In the genomic region with DNA sequence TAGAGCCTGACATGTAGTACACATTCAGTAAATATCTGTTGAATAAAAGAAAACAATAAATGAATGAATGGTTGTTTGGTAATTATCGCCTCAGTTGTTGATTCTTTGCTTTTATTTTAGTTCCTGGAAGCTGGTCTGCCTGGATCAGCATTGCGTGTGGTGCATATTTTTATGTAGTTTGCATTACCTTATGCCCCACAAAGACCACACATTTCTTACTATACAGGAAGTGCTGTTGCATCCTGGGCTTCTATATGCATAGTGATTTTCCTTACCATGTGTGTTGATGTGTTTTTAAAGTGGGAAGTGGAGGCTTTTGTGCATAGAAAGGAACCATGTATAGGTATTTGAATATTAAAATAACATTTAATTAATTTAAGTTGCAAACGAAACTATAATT, we compare ENCODE assay signal across 24 cellular contexts.
"Had no signal": no experiment of that assay in that cellular context is flagged by ENCODE, and none has a peak within 500 bp of the region (broad histone marks: within the 10 kb centered on the region; RNA-seq: fewer than 3 reads in every experiment).

No MANE protein-coding gene starts in this region.

- H3K4me1 ChIP-seq: breast epithelium, esophagus squamous epithelium, uterus had no signal

- H3K27me3 ChIP-seq: breast epithelium, esophagus squamous epithelium, heart right ventricle, uterus had no signal

- H3K27ac ChIP-seq: breast epithelium, esophagus squamous epithelium, heart right ventricle, uterus had no signal

- H3K9me3 ChIP-seq: breast epithelium, esophagus squamous epithelium, heart right ventricle, uterus had no signal

- H3K4me1 Mint-ChIP-seq: nephron had no signal

- H3K4me3 Mint-ChIP-seq: activated CD4-positive, alpha-beta T cell treated with anti-CD3 and anti-CD28 coated beads, Interleukin-2, amount 10 ng/mL, durations not matched to agents 7 days and 5 days; activated naive CD4-positive, alpha-beta T cell treated with anti-CD3 and anti-CD28 coated beads for 36 hours; activated T-helper 1 cell treated with anti-CD3 and anti-CD28 coated beads, Interleukin-12 subunit alpha, Interleukin-12 subunit beta, Interleukin-2, Interleukin-4 antibody, amounts not matched to agents 30 ng/mL and 10 ng/mL and 1 ng/mL, durations not matched to agents 14 hours and 24 hours and 36 hours; dendritic cell treated with granulocyte-macrophage colony-stimulating factor and Interleukin-4, amounts not matched to agents 40 ng/mL and 50 ng/mL, for 4 days; endodermal cell; memory B cell; nephron; stimulated activated naive CD8-positive, alpha-beta T cell treated with anti-CD3 and anti-CD28 coated beads, Interleukin-15, Interleukin-2, amounts not matched to agents 100 ng/mL and 50 ng/mL, for 24 hours; type B pancreatic cell; WTC11 had no signal

- H3K4me3 ChIP-seq: breast epithelium, esophagus squamous epithelium, heart right ventricle, uterus had no signal

- DNase-seq: activated CD4-positive, alpha-beta T cell treated with anti-CD3 and anti-CD28 coated beads for 1 hour; activated CD4-positive, alpha-beta T cell treated with anti-CD3 and anti-CD28 coated beads, Interleukin-2, amount 10 ng/mL, durations not matched to agents 7 days and 5 days; activated effector memory CD4-positive, alpha-beta T cell treated with anti-CD3 and anti-CD28 coated beads, Interleukin-2, amount 50 U/mL, for 16 hours; activated naive CD4-positive, alpha-beta T cell treated with anti-CD3 and anti-CD28 coated beads for 36 hours; activated T-cell treated with anti-CD3 and anti-CD28 coated beads, Interleukin-2, amount 50 U/mL, for 1 hour; central memory CD4-positive, alpha-beta T cell; endodermal cell; esophagus squamous epithelium; foreskin melanocyte; heart right ventricle; posterior cingulate gyrus; right cardiac atrium; stimulated activated CD4-positive, alpha-beta T cell treated with anti-CD3 and anti-CD28 coated beads, Interleukin-2, amount 100 ng/mL, for 48 hours; substantia nigra; T-helper 2 cell; uterus had no signal

- H3K27me3 Mint-ChIP-seq: memory B cell, type B pancreatic cell had no signal

- H3K27ac Mint-ChIP-seq: activated CD4-positive, alpha-beta T cell treated with anti-CD3 and anti-CD28 coated beads, Interleukin-2, amount 10 ng/mL, durations not matched to agents 7 days and 5 days; activated naive CD4-positive, alpha-beta T cell treated with anti-CD3 and anti-CD28 coated beads for 36 hours; activated T-helper 1 cell treated with anti-CD3 and anti-CD28 coated beads, Interleukin-12 subunit alpha, Interleukin-12 subunit beta, Interleukin-2, Interleukin-4 antibody, amounts not matched to agents 30 ng/mL and 10 ng/mL and 1 ng/mL, durations not matched to agents 14 hours and 24 hours and 36 hours; dendritic cell treated with granulocyte-macrophage colony-stimulating factor and Interleukin-4, amounts not matched to agents 40 ng/mL and 50 ng/mL, for 4 days; endodermal cell; memory B cell; nephron; stimulated activated naive CD8-positive, alpha-beta T cell treated with anti-CD3 and anti-CD28 coated beads, Interleukin-15, Interleukin-2, amounts not matched to agents 100 ng/mL and 50 ng/mL, for 24 hours; type B pancreatic cell; WTC11 had no signal

- ATAC-seq: heart right ventricle, right cardiac atrium, WTC11 had no signal

- H3K36me3 Mint-ChIP-seq: WTC11 had no signal

- H3K36me3 ChIP-seq: breast epithelium, esophagus squamous epithelium, heart right ventricle, uterus had no signal
